In genomic region chr4:88517825-88518224, GRCh38 we compare ENCODE assay signal across 21 cellular contexts. TPM values are rescaled to one million over a fixed set of nuclear protein-coding genes. Genes with fewer than 3 reads are reported as not detected.
DNase-seq lines count a peak whose midpoint lies in the region; ATAC-seq, FAIRE-seq and TF ChIP-seq lines count a peak whose summit lies in the region.
"Had no signal": no experiment of that assay in that cellular context is flagged by ENCODE, and none has a peak within 500 bp of the region (broad histone marks: within the 10 kb centered on the region; RNA-seq: fewer than 3 reads in every experiment).

No MANE protein-coding gene starts in this region.

- 16% methylated on average over 3 of the region's 3 CpGs for WGBS in K562 (ENCODE audit: insufficient coverage, low coverage, missing lambda C conversion rate)

- H3K4me2 ChIP-seq in K562 (ENCODE audit: insufficient read depth, low read length): no peak overlapping the region

- no peak for TF ChIP-seq EP300 in K562 (IDR thresholded peaks at IDR 0.05; ENCODE audit: low read length)

- ATAC-seq in K562: peak; percentile 62
- ATAC-seq in stimulated activated naive B cell treated with anti-CD40 and anti-IgM and Interleukin-4, amounts not matched to agents 10 μg/mL and 1 μg/mL and 100 μg/mL, for 72 hours (replicated peaks): no peak
- no peak for ATAC-seq in activated CD4-positive, CD25-positive, alpha-beta regulatory T cell treated with anti-CD3 and anti-CD28 coated beads, Interleukin-2, amount 50 U/mL, for 24 hours
- ATAC-seq: HCT116 had no signal

- peak overlapping the region; percentile 37; the same call in 1 of the 2 replicates for H2AFZ ChIP-seq in K562 (ENCODE audit: low read depth, low read length)

- no peak for TF ChIP-seq RAD21 in K562 (CRISPR knock-in tag; conservative IDR thresholded peaks at IDR 0.05 in 1 of 2, IDR thresholded peaks at IDR 0.05 in 1 of 2)

- H3K27me3 Mint-ChIP-seq in stimulated activated naive B cell treated with anti-CD40 and anti-IgM and Interleukin-4, amounts not matched to agents 10 μg/mL and 1 μg/mL and 100 μg/mL, for 72 hours: no peaks in the 10 kb centered on the region

- no peaks in the 10 kb centered on the region for H3K9me3 ChIP-seq in K562 (replicated peaks; ENCODE audit: control insufficient read depth, insufficient read depth, low read depth, low read length)

- CTCF ChIA-PET in K562 (lab: Yijun Ruan, JAX; ENCODE audit: low intra/inter-chr PET ratio): interaction anchor here (0.6 to 2.1 kb wide), 2 partner anchors 299 to 1383 kb away, joined by 6 read pairs; no protein-coding TSS in a partner anchor

- BruUV-seq in K562 (replicated peaks; lab: Mats Ljungman, UMichigan): no TSS peak

- intact Hi-C loops in K562 (cut with micrococcal nuclease) (loop anchor here (5.0 kb wide), 1 partner anchor 666 kb away; no protein-coding TSS in a partner anchor), dorsolateral prefrontal cortex (cut with DNase I) (loop anchor here (2.0 to 10.0 kb wide), 5 partner anchors 141 to 663 kb away; partner anchors contain the start of genes HERC6 (in 1 of the 2) and PPM1K (in 1 of the 2))

- no peak for TF ChIP-seq POLR2A in NB4 (IDR thresholded peaks at IDR 0.05; ENCODE audit: extremely low read depth, insufficient read length)
- no peak for TF ChIP-seq POLR2A in K562 (conservative IDR thresholded peaks at IDR 0.05)

- DNase-seq in NB4 (ENCODE audit: low read depth) (peak; percentile 15), K562 (ENCODE audit: extremely low read depth in 1 of 4, low spot score in 3 of 4) (peak in 2 of 4 experiments; percentile 20 to 64), dorsolateral prefrontal cortex (no peak), NCI-H82 (lab: John Stamatoyannopoulos, UW) (no peak)
- no peak for DNase-seq in stimulated activated naive B cell treated with anti-CD40 and anti-IgM and Interleukin-4, amounts not matched to agents 10 μg/mL and 1 μg/mL and 100 μg/mL, for 72 hours
- DNase-seq: AML-193; CD4-positive, alpha-beta memory T cell; DMS153; DMS79; GDM1; GOT3; H7; HFFc6 had no signal

- no peaks in the 10 kb centered on the region for H3K27me3 ChIP-seq in K562 (ENCODE audit: control insufficient read depth in 2 of 2, insufficient read depth in 2 of 2, low read length in 2 of 2)
- H3K27me3 ChIP-seq in dorsolateral prefrontal cortex: no peaks in the 10 kb centered on the region

- H4K20me1 ChIP-seq in K562 (replicated peaks; ENCODE audit: control insufficient read depth, insufficient read depth, low read length): no peaks in the 10 kb centered on the region; the same call in 1 of the 2 replicates

- TF ChIP-seq CTCF in C4-2B (conservative IDR thresholded peaks at IDR 0.05): no peak
- TF ChIP-seq CTCF in NB4 (IDR thresholded peaks at IDR 0.05; ENCODE audit: low read depth, low read length): no peak
- TF ChIP-seq CTCF in K562 (IDR thresholded peaks at IDR 0.05 in 2 of 3, conservative IDR thresholded peaks at IDR 0.05 in 1 of 3; ENCODE audit: insufficient read depth in 2 of 3, low read depth in 1 of 3, low read length in 3 of 3): no peak
- TF ChIP-seq CTCF in dorsolateral prefrontal cortex (IDR thresholded peaks at IDR 0.05 in 54 of 56, conservative IDR thresholded peaks at IDR 0.05 in 2 of 56; ENCODE audit: low read depth in 1 of 56, partially characterized antibody in 56 of 56): no peak

- peak; percentile 67 for FAIRE-seq in K562 (lab: Jason Lieb, UNC)
- FAIRE-seq: A204.1, GM12892, GM18507 had no signal

- no peak overlapping the region for H3K4me3 Mint-ChIP-seq in stimulated activated naive B cell treated with anti-CD40 and anti-IgM and Interleukin-4, amounts not matched to agents 10 μg/mL and 1 μg/mL and 100 μg/mL, for 72 hours
- H3K4me3 Mint-ChIP-seq: CD14-positive monocyte; CD4-positive, alpha-beta memory T cell; HFFc6 had no signal

- POLR2A ChIA-PET in K562 (lab: Yijun Ruan, JAX): interaction anchor here (0.6 kb wide), 1 partner anchor 301 kb away, joined by 3 read pairs; no protein-coding TSS in a partner anchor

- peaks cover 16% of the 10 kb centered on the region for H3K79me2 ChIP-seq in K562 (ENCODE audit: control insufficient read depth, insufficient read depth, low read length)

- H3K27ac Mint-ChIP-seq in stimulated activated naive B cell treated with anti-CD40 and anti-IgM and Interleukin-4, amounts not matched to agents 10 μg/mL and 1 μg/mL and 100 μg/mL, for 72 hours: peak overlapping the region; percentile 21
- H3K27ac Mint-ChIP-seq: CD14-positive monocyte, HFFc6 had no signal

- H3K36me3 Mint-ChIP-seq in stimulated activated naive B cell treated with anti-CD40 and anti-IgM and Interleukin-4, amounts not matched to agents 10 μg/mL and 1 μg/mL and 100 μg/mL, for 72 hours: peaks cover 4 to 9% of the 10 kb centered on the region in 2 donors

- no peak overlapping the region for H3K9ac ChIP-seq in K562 (ENCODE audit: insufficient read depth in 1 of 2, low read depth in 2 of 2, low read length in 2 of 2)

- peaks cover 22% of the 10 kb centered on the region for H3K36me3 ChIP-seq in K562 (ENCODE audit: control insufficient read depth, insufficient read depth, low read length)

- in situ Hi-C loops in K562 (cut with MboI): loop anchor here (5.0 to 10.0 kb wide), 3 partner anchors 301 to 663 kb away; no protein-coding TSS in a partner anchor

- H3K4me1 Mint-ChIP-seq in stimulated activated naive B cell treated with anti-CD40 and anti-IgM and Interleukin-4, amounts not matched to agents 10 μg/mL and 1 μg/mL and 100 μg/mL, for 72 hours: peaks cover 5 to 19% of the 10 kb centered on the region in 2 donors

- H3K9me3 Mint-ChIP-seq in stimulated activated naive B cell treated with anti-CD40 and anti-IgM and Interleukin-4, amounts not matched to agents 10 μg/mL and 1 μg/mL and 100 μg/mL, for 72 hours: no peaks in the 10 kb centered on the region
- H3K9me3 Mint-ChIP-seq: CD14-positive monocyte; CD4-positive, alpha-beta memory T cell; HFFc6 had no signal

- peaks cover 3 to 6% of the 10 kb centered on the region in 2 experiments; a peak in 3 of 5 replicates for H3K4me1 ChIP-seq in K562 (replicated peaks in 1 of 2; ENCODE audit: control insufficient read depth in 2 of 2, insufficient read depth in 2 of 2, low read length in 2 of 2)

- H3K4me3 ChIP-seq in NB4 (ENCODE audit: low read depth, low read length) (no peak overlapping the region), K562 (no peak overlapping the region), dorsolateral prefrontal cortex (no peak overlapping the region)

- H3K9me1 ChIP-seq in K562 (ENCODE audit: control insufficient read depth, insufficient read depth, low read length): no peaks in the 10 kb centered on the region

- H3K27ac ChIP-seq in C4-2B (0 out of 2 replicates have a peak overlapping the region, but pooled peaks have one; percentile 33), K562 (ENCODE audit: extremely low read depth, low read depth, low read length) (0 out of 3 replicates have a peak overlapping the region, but pooled peaks have one; percentile 25), dorsolateral prefrontal cortex (peak overlapping the region in 1 of 59 donors; percentile 11)
- H3K27ac ChIP-seq: HL-60 had no signal

TF ChIP-seq in K562, 482 proteins besides CTCF, POLR2A, EP300 and RAD21 (continues in another document):
- TF ChIP-seq ZNF347 (CRISPR knock-in tag; IDR thresholded peaks at IDR 0.05; ENCODE audit: low read depth) (no peak), C11orf30 (IDR thresholded peaks at IDR 0.05; ENCODE audit: low read depth) (peak; percentile 92), USF2 (CRISPR knock-in tag; IDR thresholded peaks at IDR 0.05) (no peak), NFE2L1 (tag; IDR thresholded peaks at IDR 0.05; ENCODE audit: borderline replicate concordance, low read depth) (peak; percentile 63), CBFB (CRISPR knock-in tag; IDR thresholded peaks at IDR 0.05) (no peak), DPF2 (IDR thresholded peaks at IDR 0.05) (peak; percentile 59), ARID1B (IDR thresholded peaks at IDR 0.05) (peak; percentile 36), MAFF (IDR thresholded peaks at IDR 0.05; ENCODE audit: low read length) (peak; percentile 85), MAFG (tag; conservative IDR thresholded peaks at IDR 0.05) (peak; percentile 91), DIDO1 (tag; IDR thresholded peaks at IDR 0.05; ENCODE audit: low read depth) (no peak), ZNF316 (IDR thresholded peaks at IDR 0.05) (peak; percentile 98), SRF (CRISPR knock-in tag; IDR thresholded peaks at IDR 0.05) (0 out of 4 replicates have a peak, but pooled peaks of 1 of the 2 experiments have one; percentile 30), PYGO2 (tag; IDR thresholded peaks at IDR 0.05) (no peak), SMARCA4 (IDR thresholded peaks at IDR 0.05) (0 out of 2 replicates have a peak, but pooled peaks have one; percentile 59)

RNA-seq across cellular contexts. Expression of gene PYURF, which starts 5.8 kb away (rescaled TPM):
- total RNA-seq in K562 (2011; cell fraction: chromatin; rRNA removed; ENCODE audit: low replicate concordance): 5.9 and 14.3 TPM in 2 replicates
- total RNA-seq in K562 (2011; cell fraction: nucleolus; rRNA removed): 12.6 and 13.3 TPM in 2 replicates
- total RNA-seq in K562 (2011; cell fraction: nucleoplasm; rRNA removed): 16.2 and 20.5 TPM in 2 replicates
- total RNA-seq in K562 (2014; rRNA removed): 158 and 161 TPM in 2 replicates
- total RNA-seq in K562 (2014; rRNA removed; fragmentation: Illumina TruSeq; extraction: Trizol): 125 and 139 TPM in 2 replicates
- total RNA-seq in K562 (2015; rRNA removed; fragmentation: Illumina TruSeq; extraction: Trizol): 103 and 108 TPM in 2 replicates
- 93.9 and 104 TPM in 2 replicates for total RNA-seq in K562 (2021)
- 109 and 136 TPM in 2 replicates for polyA plus RNA-seq in K562 (2011; rRNA removed)
- polyA plus RNA-seq in K562 (2011; cell fraction: cytosol; rRNA removed): 52.1 and 71.6 TPM in 2 replicates
- polyA plus RNA-seq in K562 (2011; cell fraction: nucleus; rRNA removed): 32.2 and 33.2 TPM in 2 replicates
- polyA plus RNA-seq in K562 (2012): 113 and 132 TPM in 2 replicates
- 89.7 and 95.8 TPM in 2 replicates for polyA plus RNA-seq in K562 (2014; fragmentation: Illumina TruSeq; extraction: Trizol)
- 10 to 100 TPM; 22.5 to 42.8 TPM for polyA plus RNA-seq in K562 (2014; fragmentation: Nextera tagmentation; extraction: Ambion mirVana)
- 199 and 229 TPM in 2 replicates for polyA plus RNA-seq in K562 (2014; rRNA removed)
- polyA minus RNA-seq in K562 (2011; rRNA and poly(A)+ RNA removed): 36.7 and 37.5 TPM in 2 replicates
- polyA minus RNA-seq in K562 (2011; cell fraction: cytosol; rRNA and poly(A)+ RNA removed): 13.1 and 19.2 TPM in 2 replicates
- 10.2 and 18.8 TPM in 2 replicates for polyA minus RNA-seq in K562 (2011; cell fraction: nucleus; rRNA and poly(A)+ RNA removed)
- total RNA-seq in dorsolateral prefrontal cortex: 10 to 100 TPM; 31.5 to 63.5 (median 49.8) TPM
